In genomic region chr4:109441858-109442480, GRCh38 we compare ENCODE assay signal across 2 cellular contexts.
TF ChIP-seq lines count a peak whose summit lies in the region.

No MANE protein-coding gene starts in this region.

TF ChIP-seq in IMR-90, 13 proteins besides CTCF, POLR2A, EP300 and RAD21 (continued from another document):
- no peak for TF ChIP-seq CEBPB (IDR thresholded peaks at IDR 0.05; ENCODE audit: low read depth, low read length)
- TF ChIP-seq FOS (IDR thresholded peaks at IDR 0.05; ENCODE audit: low read depth, low read length) = no peak
- TF ChIP-seq CHD1 (IDR thresholded peaks at IDR 0.05; ENCODE audit: low read depth, low read length) = no peak
- no peak for TF ChIP-seq NFE2L2 (IDR thresholded peaks at IDR 0.05; ENCODE audit: low read depth, low read length)
- no peak for TF ChIP-seq ELK1 (IDR thresholded peaks at IDR 0.05; ENCODE audit: borderline replicate concordance, low read depth, low read length)
- TF ChIP-seq, protein P1, sequence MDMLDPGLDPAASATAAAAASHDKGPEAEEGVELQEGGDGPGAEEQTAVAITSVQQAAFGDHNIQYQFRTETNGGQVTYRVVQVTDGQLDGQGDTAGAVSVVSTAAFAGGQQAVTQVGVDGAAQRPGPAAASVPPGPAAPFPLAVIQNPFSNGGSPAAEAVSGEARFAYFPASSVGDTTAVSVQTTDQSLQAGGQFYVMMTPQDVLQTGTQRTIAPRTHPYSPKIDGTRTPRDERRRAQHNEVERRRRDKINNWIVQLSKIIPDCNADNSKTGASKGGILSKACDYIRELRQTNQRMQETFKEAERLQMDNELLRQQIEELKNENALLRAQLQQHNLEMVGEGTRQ (IDR thresholded peaks at IDR 0.05; ENCODE audit: low read depth, low read length) = no peak
- no peak for TF ChIP-seq BHLHE40 (IDR thresholded peaks at IDR 0.05; ENCODE audit: low read depth, low read length)

TF ChIP-seq in SK-N-SH, 30 proteins besides CTCF, POLR2A, EP300 and RAD21 (continued from another document):
- TF ChIP-seq ZBTB33 (IDR thresholded peaks at IDR 0.05; ENCODE audit: borderline replicate concordance, low read depth) (no peak), NFIC (IDR thresholded peaks at IDR 0.05; ENCODE audit: borderline replicate concordance) (no peak), NRF1 (IDR thresholded peaks at IDR 0.05; ENCODE audit: low read depth, low read length) (no peak), RXRA (IDR thresholded peaks at IDR 0.05; ENCODE audit: borderline replicate concordance, low read depth) (no peak), SIN3A (IDR thresholded peaks at IDR 0.05; ENCODE audit: borderline replicate concordance, low read depth, low read length) (no peak), ELF1 (IDR thresholded peaks at IDR 0.05) (no peak), TEAD4 (IDR thresholded peaks at IDR 0.05; ENCODE audit: borderline replicate concordance, insufficient read depth) (no peak), USF1 (IDR thresholded peaks at IDR 0.05; ENCODE audit: borderline replicate concordance, low read depth) (no peak), MXI1 (IDR thresholded peaks at IDR 0.05; ENCODE audit: low read depth, low read length) (no peak), TCF12 (IDR thresholded peaks at IDR 0.05) (no peak), PBX3 (IDR thresholded peaks at IDR 0.05) (no peak), EZH2phosphoT487 (IDR thresholded peaks at IDR 0.05; ENCODE audit: borderline replicate concordance, low read depth) (no peak), FOXM1 (IDR thresholded peaks at IDR 0.05; ENCODE audit: low read depth) (no peak)
- TF ChIP-seq, protein P1 (IDR thresholded peaks at IDR 0.05; ENCODE audit: borderline replicate concordance, low read depth, low read length) = no peak
- TF ChIP-seq, protein P2, sequence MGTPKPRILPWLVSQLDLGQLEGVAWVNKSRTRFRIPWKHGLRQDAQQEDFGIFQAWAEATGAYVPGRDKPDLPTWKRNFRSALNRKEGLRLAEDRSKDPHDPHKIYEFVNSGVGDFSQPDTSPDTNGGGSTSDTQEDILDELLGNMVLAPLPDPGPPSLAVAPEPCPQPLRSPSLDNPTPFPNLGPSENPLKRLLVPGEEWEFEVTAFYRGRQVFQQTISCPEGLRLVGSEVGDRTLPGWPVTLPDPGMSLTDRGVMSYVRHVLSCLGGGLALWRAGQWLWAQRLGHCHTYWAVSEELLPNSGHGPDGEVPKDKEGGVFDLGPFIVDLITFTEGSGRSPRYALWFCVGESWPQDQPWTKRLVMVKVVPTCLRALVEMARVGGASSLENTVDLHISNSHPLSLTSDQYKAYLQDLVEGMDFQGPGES (IDR thresholded peaks at IDR 0.05; ENCODE audit: low read depth, low read length) = no peak
